In the genomic region with DNA sequence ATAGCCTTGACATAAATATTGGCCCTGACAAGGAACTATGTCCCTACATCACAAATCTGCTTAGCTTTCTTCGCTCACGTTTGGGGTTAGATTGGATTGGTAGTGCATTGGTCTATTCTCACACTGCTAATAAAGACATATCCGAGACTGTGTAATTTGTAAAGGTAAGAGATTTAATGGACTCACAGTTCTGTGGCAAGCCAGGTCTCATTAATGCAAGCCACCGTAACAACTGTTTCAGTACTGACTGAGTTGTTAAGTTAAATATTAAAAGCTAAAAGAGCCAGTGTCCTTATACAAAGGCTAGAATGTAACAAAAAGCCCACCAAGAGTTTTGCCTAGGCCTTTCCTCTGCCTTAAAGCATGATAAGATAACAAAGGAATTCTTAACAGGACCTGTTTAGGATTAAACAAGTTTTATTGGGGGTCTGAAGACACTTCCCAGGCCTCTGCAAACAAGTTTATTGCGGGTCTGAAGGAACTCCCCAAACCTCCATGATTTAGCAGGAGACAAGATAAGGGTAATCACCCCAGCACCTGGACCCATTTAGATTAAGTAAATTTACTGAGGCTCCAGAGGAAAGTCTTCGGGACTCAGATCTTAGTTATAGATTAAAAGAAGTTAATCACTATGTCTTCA, we compare ENCODE assay signal across 26 cellular contexts.
"Had no signal": no experiment of that assay in that cellular context is flagged by ENCODE, and none has a peak within 500 bp of the region (broad histone marks: within the 10 kb centered on the region; RNA-seq: fewer than 3 reads in every experiment).

No MANE protein-coding gene starts in this region.

- H3K4me3 Mint-ChIP-seq: immature natural killer cell; memory B cell; naive thymus-derived CD4-positive, alpha-beta T cell; nephron progenitor cell; stimulated activated naive B cell treated with anti-CD40 and anti-IgM and Interleukin-4, amounts not matched to agents 10 μg/mL and 1 μg/mL and 100 μg/mL, for 72 hours; stimulated activated naive CD8-positive, alpha-beta T cell treated with anti-CD3 and anti-CD28 coated beads, Interleukin-15, Interleukin-2, amounts not matched to agents 100 ng/mL and 50 ng/mL, for 24 hours had no signal

- H3K27me3 Mint-ChIP-seq: memory B cell; naive thymus-derived CD4-positive, alpha-beta T cell; stimulated activated naive B cell treated with anti-CD40 and anti-IgM and Interleukin-4, amounts not matched to agents 10 μg/mL and 1 μg/mL and 100 μg/mL, for 72 hours; stimulated activated naive CD8-positive, alpha-beta T cell treated with anti-CD3 and anti-CD28 coated beads, Interleukin-15, Interleukin-2, amounts not matched to agents 100 ng/mL and 50 ng/mL, for 24 hours had no signal

- H3K4me1 Mint-ChIP-seq: nephron progenitor cell had no signal

- H3K27ac Mint-ChIP-seq: memory B cell; naive thymus-derived CD4-positive, alpha-beta T cell; nephron progenitor cell; stimulated activated naive B cell treated with anti-CD40 and anti-IgM and Interleukin-4, amounts not matched to agents 10 μg/mL and 1 μg/mL and 100 μg/mL, for 72 hours; stimulated activated naive CD8-positive, alpha-beta T cell treated with anti-CD3 and anti-CD28 coated beads, Interleukin-15, Interleukin-2, amounts not matched to agents 100 ng/mL and 50 ng/mL, for 24 hours had no signal

- H3K27me3 ChIP-seq: esophagus squamous epithelium, heart right ventricle, spleen, tibial nerve, upper lobe of left lung had no signal

- H3K4me3 ChIP-seq: coronary artery, esophagus squamous epithelium, heart right ventricle, lung, psoas muscle, skin epidermis, spleen, thoracic aorta, tibial nerve, upper lobe of left lung had no signal

- DNase-seq: dermis blood vessel endothelial cell; effector memory CD4-positive, alpha-beta T cell; erythroblast; esophagus squamous epithelium; foreskin melanocyte; glutamatergic neuron; heart right ventricle; hypothalamus; immature natural killer cell; islet precursor cell; midbrain; naive thymus-derived CD4-positive, alpha-beta T cell; nephron progenitor cell; nucleus accumbens; psoas muscle; retina; spleen; stimulated activated naive B cell treated with anti-CD40 and anti-IgM and Interleukin-4, amounts not matched to agents 10 μg/mL and 1 μg/mL and 100 μg/mL, for 72 hours; upper lobe of left lung had no signal

- H3K36me3 ChIP-seq: esophagus squamous epithelium, heart right ventricle, spleen, thoracic aorta, tibial nerve, upper lobe of left lung had no signal
